Comparison of ENCODE assay signal across 15 cellular contexts in the genomic region with DNA sequence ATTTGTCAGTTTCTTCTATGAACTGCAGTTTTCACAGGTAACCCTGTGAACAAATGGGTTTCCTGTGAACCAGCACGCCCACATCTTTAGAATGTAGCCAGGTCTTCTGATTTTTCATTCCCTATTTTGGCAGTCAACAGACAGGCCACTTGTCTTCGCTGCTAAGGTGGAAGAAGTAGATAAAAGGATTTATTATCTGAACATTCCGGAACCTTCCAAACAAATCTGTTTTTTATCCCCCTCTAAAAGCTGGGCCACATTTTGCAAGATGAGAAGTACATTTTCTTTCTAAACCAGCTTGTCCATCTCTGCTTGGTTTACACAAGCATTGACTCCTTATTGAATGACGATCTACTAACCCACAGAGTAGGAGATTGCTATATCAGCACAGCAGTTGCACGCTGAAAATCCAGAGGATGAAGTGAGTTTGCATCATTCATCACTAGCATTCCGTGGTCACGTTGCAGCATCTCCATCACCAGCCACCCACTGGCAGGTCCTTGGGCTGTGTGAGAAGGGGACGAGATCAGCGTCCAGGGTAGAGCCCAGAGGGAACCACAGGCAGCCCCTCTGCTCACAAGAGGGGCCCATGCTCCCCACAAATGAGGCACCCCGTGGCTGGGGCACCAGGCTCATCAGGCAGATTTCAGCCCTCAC.
DNase-seq lines count a peak whose midpoint lies in the region; ATAC-seq and TF ChIP-seq lines count a peak whose summit lies in the region.
"Had no signal": no experiment of that assay in that cellular context is flagged by ENCODE, and none has a peak within 500 bp of the region (broad histone marks: within the 10 kb centered on the region; RNA-seq: fewer than 3 reads in every experiment).

No MANE protein-coding gene starts in this region.

- H3K36me3 Mint-ChIP-seq in memory B cell (no peaks in the 10 kb centered on the region), GM23338 (ENCODE audit: low read depth) (no peaks in the 10 kb centered on the region)

- no peak overlapping the region for H3K9ac ChIP-seq in adipocyte (ENCODE audit: low read length)

- TF ChIP-seq CTCF in AG10803 (conservative IDR thresholded peaks at IDR 0.05; ENCODE audit: low read length), result no peak
- TF ChIP-seq CTCF in GM23338 (conservative IDR thresholded peaks at IDR 0.05; ENCODE audit: low read depth in 2 of 2), result no peak

- H3K4me3 Mint-ChIP-seq in memory B cell, result no peak overlapping the region
- H3K4me3 Mint-ChIP-seq in GM23338, result no peak overlapping the region

- H3K4me3 ChIP-seq in AG10803 (ENCODE audit: low read length), result no peak overlapping the region
- no peak overlapping the region for H3K4me3 ChIP-seq in adipocyte (ENCODE audit: low read length)
- H3K4me3 ChIP-seq in GM23338, result no peak overlapping the region
- H3K4me3 ChIP-seq: lung had no signal

- no peak overlapping the region for H3K4me2 ChIP-seq in GM23338

- no peaks in the 10 kb centered on the region for H3K27me3 ChIP-seq in adipocyte (replicated peaks; ENCODE audit: control insufficient read depth, insufficient read depth, low read length)
- no peaks in the 10 kb centered on the region for H3K27me3 ChIP-seq in GM23338 (ENCODE audit: insufficient read depth)

- H3K4me1 ChIP-seq in adipocyte (ENCODE audit: control insufficient read depth, insufficient read depth, low read length) (peaks cover 15% of the 10 kb centered on the region), GM23338 (ENCODE audit: insufficient read depth) (no peaks in the 10 kb centered on the region)

- H4K20me1 ChIP-seq in GM23338 (replicated peaks; ENCODE audit: insufficient read depth), result no peaks in the 10 kb centered on the region

- H3K9me2 ChIP-seq in GM23338 (ENCODE audit: insufficient read depth), result no peaks in the 10 kb centered on the region

- no peak for ATAC-seq in memory B cell (ENCODE audit: low read depth)
- ATAC-seq in HG02763 (IDR thresholded peaks at IDR 0.05; ENCODE audit: unreplicated experiment), result no peak
- ATAC-seq in GM23338, result no peak
- no peak for ATAC-seq in HG03196 (IDR thresholded peaks at IDR 0.05; ENCODE audit: unreplicated experiment)
- no peak for ATAC-seq in GM21723 (IDR thresholded peaks at IDR 0.05; ENCODE audit: unreplicated experiment)
- ATAC-seq: activated naive CD4-positive, alpha-beta T cell treated with anti-CD3 and anti-CD28 coated beads, Interleukin-2, amount 50 U/mL, for 72 hours had no signal

- DNase-seq in AG10803 (ENCODE audit: low read depth) (peak; percentile 84), GM03348 (ENCODE audit: low spot score) (peak; percentile 37), adipocyte (ENCODE audit: low read depth) (peak; percentile 34), memory B cell (ENCODE audit: low spot score in 2 of 2) (no peak), GM23338 (ENCODE audit: low spot score) (no peak)
- DNase-seq: AML-193, DMS 273 treated with DMSO at 0.1 percent for 48 hours, foreskin melanocyte, NCI-H2029 treated with DMSO at 0.1 percent for 48 hours, NCI-H524 treated with DMSO at 0.1 percent for 48 hours had no signal

- H2AFZ ChIP-seq in GM23338, result no peak overlapping the region

- H3K79me2 ChIP-seq in GM23338 (replicated peaks; ENCODE audit: insufficient read depth), result no peaks in the 10 kb centered on the region

- H3K27ac Mint-ChIP-seq in memory B cell (peak overlapping the region; percentile 63), GM23338 (no peak overlapping the region)

- H3K36me3 ChIP-seq in adipocyte (ENCODE audit: control insufficient read depth, insufficient read depth, low read length, severe bottlenecking) (no peaks in the 10 kb centered on the region), GM23338 (ENCODE audit: insufficient read depth) (no peaks in the 10 kb centered on the region)

- H3F3A ChIP-seq in GM23338 (replicated peaks; ENCODE audit: low read depth), result no peaks in the 10 kb centered on the region

- H3K9me3 ChIP-seq in adipocyte (ENCODE audit: control insufficient read depth, low read length), result no peaks in the 10 kb centered on the region

- H3K27me3 Mint-ChIP-seq in memory B cell (no peaks in the 10 kb centered on the region), GM23338 (ENCODE audit: insufficient read depth, low read depth, poor library complexity) (peaks cover 2% of the 10 kb centered on the region)

- no peak overlapping the region for H3K27ac ChIP-seq in GM23338 (ENCODE audit: low read depth)

- H3K9me3 Mint-ChIP-seq in memory B cell, result no peaks in the 10 kb centered on the region
- peaks cover 4% of the 10 kb centered on the region; the same call in 2 of the 3 replicates for H3K9me3 Mint-ChIP-seq in GM23338
- H3K9me3 Mint-ChIP-seq: activated naive CD4-positive, alpha-beta T cell treated with anti-CD3 and anti-CD28 coated beads, Interleukin-2, amount 50 U/mL, for 72 hours had no signal

- H3K4me1 Mint-ChIP-seq in memory B cell (peaks cover 15% of the 10 kb centered on the region), GM23338 (no peaks in the 10 kb centered on the region; the same call in 2 of the 3 replicates)

TF ChIP-seq in GM23338, 12 proteins besides CTCF, POLR2A, EP300 and RAD21 (continues in another document):
- TF ChIP-seq, protein P1, sequence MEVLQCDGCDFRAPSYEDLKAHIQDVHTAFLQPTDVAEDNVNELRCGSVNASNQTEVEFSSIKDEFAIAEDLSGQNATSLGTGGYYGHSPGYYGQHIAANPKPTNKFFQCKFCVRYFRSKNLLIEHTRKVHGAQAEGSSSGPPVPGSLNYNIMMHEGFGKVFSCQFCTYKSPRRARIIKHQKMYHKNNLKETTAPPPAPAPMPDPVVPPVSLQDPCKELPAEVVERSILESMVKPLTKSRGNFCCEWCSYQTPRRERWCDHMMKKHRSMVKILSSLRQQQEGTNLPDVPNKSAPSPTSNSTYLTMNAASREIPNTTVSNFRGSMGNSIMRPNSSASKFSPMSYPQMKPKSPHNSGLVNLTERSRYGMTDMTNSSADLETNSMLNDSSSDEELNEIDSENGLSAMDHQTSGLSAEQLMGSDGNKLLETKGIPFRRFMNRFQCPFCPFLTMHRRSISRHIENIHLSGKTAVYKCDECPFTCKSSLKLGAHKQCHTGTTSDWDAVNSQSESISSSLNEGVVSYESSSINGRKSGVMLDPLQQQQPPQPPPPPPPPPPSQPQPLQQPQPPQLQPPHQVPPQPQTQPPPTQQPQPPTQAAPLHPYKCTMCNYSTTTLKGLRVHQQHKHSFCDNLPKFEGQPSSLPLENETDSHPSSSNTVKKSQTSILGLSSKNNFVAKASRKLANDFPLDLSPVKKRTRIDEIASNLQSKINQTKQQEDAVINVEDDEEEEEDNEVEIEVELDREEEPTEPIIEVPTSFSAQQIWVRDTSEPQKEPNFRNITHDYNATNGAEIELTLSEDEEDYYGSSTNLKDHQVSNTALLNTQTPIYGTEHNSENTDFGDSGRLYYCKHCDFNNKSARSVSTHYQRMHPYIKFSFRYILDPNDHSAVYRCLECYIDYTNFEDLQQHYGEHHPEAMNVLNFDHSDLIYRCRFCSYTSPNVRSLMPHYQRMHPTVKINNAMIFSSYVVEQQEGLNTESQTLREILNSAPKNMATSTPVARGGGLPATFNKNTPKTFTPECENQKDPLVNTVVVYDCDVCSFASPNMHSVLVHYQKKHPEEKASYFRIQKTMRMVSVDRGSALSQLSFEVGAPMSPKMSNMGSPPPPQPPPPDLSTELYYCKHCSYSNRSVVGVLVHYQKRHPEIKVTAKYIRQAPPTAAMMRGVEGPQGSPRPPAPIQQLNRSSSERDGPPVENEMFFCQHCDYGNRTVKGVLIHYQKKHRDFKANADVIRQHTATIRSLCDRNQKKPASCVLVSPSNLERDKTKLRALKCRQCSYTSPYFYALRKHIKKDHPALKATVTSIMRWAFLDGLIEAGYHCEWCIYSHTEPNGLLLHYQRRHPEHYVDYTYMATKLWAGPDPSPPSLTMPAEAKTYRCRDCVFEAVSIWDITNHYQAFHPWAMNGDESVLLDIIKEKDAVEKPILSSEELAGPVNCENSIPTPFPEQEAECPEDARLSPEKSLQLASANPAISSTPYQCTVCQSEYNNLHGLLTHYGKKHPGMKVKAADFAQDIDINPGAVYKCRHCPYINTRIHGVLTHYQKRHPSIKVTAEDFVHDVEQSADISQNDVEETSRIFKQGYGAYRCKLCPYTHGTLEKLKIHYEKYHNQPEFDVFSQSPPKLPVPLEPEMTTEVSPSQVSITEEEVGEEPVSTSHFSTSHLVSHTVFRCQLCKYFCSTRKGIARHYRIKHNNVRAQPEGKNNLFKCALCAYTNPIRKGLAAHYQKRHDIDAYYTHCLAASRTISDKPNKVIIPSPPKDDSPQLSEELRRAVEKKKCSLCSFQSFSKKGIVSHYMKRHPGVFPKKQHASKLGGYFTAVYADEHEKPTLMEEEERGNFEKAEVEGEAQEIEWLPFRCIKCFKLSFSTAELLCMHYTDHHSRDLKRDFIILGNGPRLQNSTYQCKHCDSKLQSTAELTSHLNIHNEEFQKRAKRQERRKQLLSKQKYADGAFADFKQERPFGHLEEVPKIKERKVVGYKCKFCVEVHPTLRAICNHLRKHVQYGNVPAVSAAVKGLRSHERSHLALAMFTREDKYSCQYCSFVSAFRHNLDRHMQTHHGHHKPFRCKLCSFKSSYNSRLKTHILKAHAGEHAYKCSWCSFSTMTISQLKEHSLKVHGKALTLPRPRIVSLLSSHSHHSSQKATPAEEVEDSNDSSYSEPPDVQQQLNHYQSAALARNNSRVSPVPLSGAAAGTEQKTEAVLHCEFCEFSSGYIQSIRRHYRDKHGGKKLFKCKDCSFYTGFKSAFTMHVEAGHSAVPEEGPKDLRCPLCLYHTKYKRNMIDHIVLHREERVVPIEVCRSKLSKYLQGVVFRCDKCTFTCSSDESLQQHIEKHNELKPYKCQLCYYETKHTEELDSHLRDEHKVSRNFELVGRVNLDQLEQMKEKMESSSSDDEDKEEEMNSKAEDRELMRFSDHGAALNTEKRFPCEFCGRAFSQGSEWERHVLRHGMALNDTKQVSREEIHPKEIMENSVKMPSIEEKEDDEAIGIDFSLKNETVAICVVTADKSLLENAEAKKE (CRISPR knock-in tag; IDR thresholded peaks at IDR 0.05), result no peak
- no peak for TF ChIP-seq EZH2 (IDR thresholded peaks at IDR 0.05; ENCODE audit: low read depth, unreplicated experiment)
- TF ChIP-seq, protein P2, sequence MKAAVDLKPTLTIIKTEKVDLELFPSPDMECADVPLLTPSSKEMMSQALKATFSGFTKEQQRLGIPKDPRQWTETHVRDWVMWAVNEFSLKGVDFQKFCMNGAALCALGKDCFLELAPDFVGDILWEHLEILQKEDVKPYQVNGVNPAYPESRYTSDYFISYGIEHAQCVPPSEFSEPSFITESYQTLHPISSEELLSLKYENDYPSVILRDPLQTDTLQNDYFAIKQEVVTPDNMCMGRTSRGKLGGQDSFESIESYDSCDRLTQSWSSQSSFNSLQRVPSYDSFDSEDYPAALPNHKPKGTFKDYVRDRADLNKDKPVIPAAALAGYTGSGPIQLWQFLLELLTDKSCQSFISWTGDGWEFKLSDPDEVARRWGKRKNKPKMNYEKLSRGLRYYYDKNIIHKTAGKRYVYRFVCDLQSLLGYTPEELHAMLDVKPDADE (IDR thresholded peaks at IDR 0.05), result no peak

Comparison
In these comparisons a context has a peak if more than half of its experiments do, and no peak if none do; other contexts are left out.
1. DNase-seq: peak in AG10803 (single experiment), GM03348 (single experiment) and adipocyte (single experiment); none in memory B cell (0 of 2) and GM23338 (single experiment).